ENCODE assay signal across 28 cellular contexts in the genomic region with DNA sequence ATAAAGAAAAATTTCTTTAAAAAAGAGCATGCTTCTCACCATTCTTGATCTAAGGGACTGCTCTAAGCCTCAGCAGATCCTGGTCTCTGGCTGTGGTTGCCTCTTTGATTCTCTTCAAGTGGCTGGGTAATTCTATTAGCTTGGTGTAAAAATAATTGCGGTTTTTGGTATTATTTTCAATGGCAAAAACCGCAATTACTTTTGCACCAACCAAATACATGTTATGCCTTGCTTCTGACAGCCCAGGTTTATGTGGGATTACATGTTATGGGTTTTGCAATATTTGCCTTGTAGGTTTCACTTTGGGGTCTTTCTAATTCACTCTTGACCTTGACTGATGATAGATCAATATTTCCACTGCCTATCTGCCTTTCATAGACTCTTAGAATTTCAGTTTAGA.
"Had no signal": no experiment of that assay in that cellular context is flagged by ENCODE, and none has a peak within 500 bp of the region (broad histone marks: within the 10 kb centered on the region; RNA-seq: fewer than 3 reads in every experiment).

No MANE protein-coding gene starts in this region.

- H3K4me2 ChIP-seq: neural progenitor cell, smooth muscle cell had no signal

- H3K36me3 ChIP-seq: neural progenitor cell, ovary, spleen, suprapubic skin, tibial artery, transverse colon, upper lobe of right lung, uterus had no signal

- DNase-seq: natural killer cell; occipital lobe; ovary; posterior cingulate gyrus; psoas muscle; right cardiac atrium; spleen; stimulated activated CD4-positive, alpha-beta T cell treated with anti-CD3 and anti-CD28 coated beads, Interleukin-12 subunit alpha, Interleukin-12 subunit beta, amount 100 ng/mL, for 4 hours; stimulated activated CD4-positive, alpha-beta T cell treated with anti-CD3 and anti-CD28 coated beads, Interleukin-1b, Interleukin-23, amount 100 ng/mL, for 48 hours; stimulated activated CD4-positive, alpha-beta T cell treated with anti-CD3 and anti-CD28 coated beads, Interleukin-4, amount 100 ng/mL, for 1 hour; stimulated activated CD4-positive, alpha-beta T cell treated with anti-CD3 and anti-CD28 coated beads, Interleukin-4, amount 100 ng/mL, for 4 hours; stimulated activated CD8-positive, alpha-beta memory T cell treated with anti-CD3 and anti-CD28 coated beads, Interleukin-4, amount 100 ng/mL, for 48 hours; stimulated activated naive CD4-positive, alpha-beta T cell; stimulated activated naive CD8-positive, alpha-beta T cell treated with anti-CD3 and anti-CD28 coated beads, Interleukin-15, amount 100 ng/mL, for 72 hours; stimulated activated naive CD8-positive, alpha-beta T cell treated with anti-CD3 and anti-CD28 coated beads, Interleukin-15, Interleukin-2, amounts not matched to agents 100 U/mL and 50 U/mL, for 24 hours; substantia nigra; testis; tibial artery; transverse colon; upper lobe of right lung; uterus had no signal

- H3K27me3 ChIP-seq: neural progenitor cell, ovary, testis, tibial artery, uterus had no signal

- H3K9me3 ChIP-seq: ovary, psoas muscle, spleen, suprapubic skin, testis, tibial artery, transverse colon, upper lobe of right lung, uterus had no signal

- H3K4me3 ChIP-seq: neural progenitor cell, ovary, psoas muscle, skin epidermis, smooth muscle cell, spleen, suprapubic skin, testis, tibial artery, transverse colon, upper lobe of right lung, uterus had no signal

- H3K9ac ChIP-seq: neural progenitor cell, parathyroid adenoma had no signal

- ATAC-seq: natural killer cell; psoas muscle; right cardiac atrium; sciatic nerve; stimulated activated memory B cell treated with anti-CD40 and anti-IgM and Interleukin-4, amounts not matched to agents 10 μg/mL and 1 μg/mL and 100 μg/mL, for 72 hours; stimulated activated naive CD8-positive, alpha-beta T cell treated with anti-CD3 and anti-CD28 coated beads, Interleukin-15, amount 100 ng/mL, for 72 hours; stimulated activated naive CD8-positive, alpha-beta T cell treated with anti-CD3 and anti-CD28 coated beads, Interleukin-15, Interleukin-2, amounts not matched to agents 100 U/mL and 50 U/mL, for 24 hours; upper lobe of right lung had no signal

- H3K27ac ChIP-seq: neural progenitor cell, ovary, parathyroid adenoma, psoas muscle, skin epidermis, spleen, suprapubic skin, testis, tibial artery, transverse colon, upper lobe of right lung, uterus had no signal

- H3K4me1 ChIP-seq: parathyroid adenoma, psoas muscle, testis, uterus had no signal

- H3K79me2 ChIP-seq: parathyroid adenoma had no signal

- H2AFZ ChIP-seq: neural progenitor cell, parathyroid adenoma had no signal
